In genomic region chr3:78140866-78141658, GRCh38 we compare ENCODE assay signal across 19 cellular contexts.
DNase-seq lines count a peak whose midpoint lies in the region; ATAC-seq, FAIRE-seq and TF ChIP-seq lines count a peak whose summit lies in the region.
"Had no signal": no experiment of that assay in that cellular context is flagged by ENCODE, and none has a peak within 500 bp of the region (broad histone marks: within the 10 kb centered on the region; RNA-seq: fewer than 3 reads in every experiment).

No MANE protein-coding gene starts in this region.

- POLR2A ChIA-PET in RWPE1 (lab: Yijun Ruan, JAX; ENCODE audit: low non-redundant PET) (no interaction called here), SK-N-SH (lab: Yijun Ruan, JAX) (no interaction called here)

- no peak for FAIRE-seq in small intestine (lab: Jason Lieb, UNC)
- FAIRE-seq in kidney (lab: Jason Lieb, UNC) = no peak
- FAIRE-seq: colon had no signal

- no peak overlapping the region for H3K4me3 ChIP-seq in small intestine (ENCODE audit: low read depth in 1 of 2, low read length in 2 of 2)
- H3K4me3 ChIP-seq in SK-N-SH (ENCODE audit: low read depth in 2 of 2, low read length in 1 of 2) = no peak overlapping the region
- no peak overlapping the region for H3K4me3 ChIP-seq in kidney (ENCODE audit: low read length in 2 of 2)
- H3K4me3 ChIP-seq: heart right ventricle, left lung, MG63 had no signal

- H3K9ac ChIP-seq in SK-N-SH = no peak overlapping the region
- no peak overlapping the region for H3K9ac ChIP-seq in kidney (ENCODE audit: low read length in 2 of 2)

- H3K27me3 ChIP-seq in small intestine (ENCODE audit: control insufficient read depth in 2 of 2, insufficient read depth in 2 of 2, low read length in 2 of 2) (no peaks in the 10 kb centered on the region), SK-N-SH (ENCODE audit: insufficient read depth) (no peaks in the 10 kb centered on the region)
- H3K27me3 ChIP-seq: heart right ventricle, left lung, MG63 had no signal

- no peaks in the 10 kb centered on the region for H3K4me1 ChIP-seq in small intestine (ENCODE audit: control insufficient read depth in 2 of 2, insufficient read depth in 1 of 2, low read depth in 1 of 2, low read length in 1 of 2)
- peaks cover 0 to 10% of the 10 kb centered on the region in 2 experiments; a peak in 1 of 4 replicates for H3K4me1 ChIP-seq in SK-N-SH (ENCODE audit: control insufficient read depth in 1 of 2, insufficient read depth in 2 of 2, low read depth in 1 of 2, low read length in 1 of 2)
- no peaks in the 10 kb centered on the region for H3K4me1 ChIP-seq in kidney (ENCODE audit: control insufficient read depth in 1 of 2, insufficient read depth in 1 of 2, low read depth in 1 of 2, low read length in 2 of 2)
- H3K4me1 ChIP-seq: heart right ventricle, left lung had no signal

- CTCF ChIA-PET in RWPE1 (lab: Yijun Ruan, JAX) (no interaction called here), SK-N-SH (lab: Yijun Ruan, JAX) (interaction anchor here (0.7 to 0.9 kb wide), 3 partner anchors 8 to 471 kb away, joined by 3 to 4 read pairs (median 4); no protein-coding TSS in a partner anchor)

- H3K27ac ChIP-seq in RWPE1 (no peak overlapping the region), epithelial cell of prostate (peak overlapping the region; percentile 92), small intestine (ENCODE audit: low read depth in 1 of 2, low read length in 1 of 2) (no peak overlapping the region), SK-N-SH (ENCODE audit: low read depth in 2 of 2, low read length in 1 of 2) (no peak overlapping the region), kidney (ENCODE audit: low read depth in 2 of 2, low read length in 2 of 2) (no peak overlapping the region)
- H3K27ac ChIP-seq: heart right ventricle, left lung had no signal

- no peak for TF ChIP-seq CTCF in RWPE1 (conservative IDR thresholded peaks at IDR 0.05; ENCODE audit: low read depth)
- no peak for TF ChIP-seq CTCF in SK-N-SH (IDR thresholded peaks at IDR 0.05)
- TF ChIP-seq CTCF in kidney (IDR thresholded peaks at IDR 0.05; ENCODE audit: borderline replicate concordance, extremely low read depth, insufficient read depth) = no peak

- H3K79me2 ChIP-seq in SK-N-SH (ENCODE audit: insufficient read depth) = no peaks in the 10 kb centered on the region

- 70 to 83% (median 77%) methylated on average over 4 of the region's 4 CpGs for WGBS in small intestine, 3 donors
- WGBS in SK-N-SH (ENCODE audit: low lambda C conversion rate) = 72% methylated on average over 4 of the region's 4 CpGs

- no peak for TF ChIP-seq EP300 in SK-N-SH (IDR thresholded peaks at IDR 0.05; ENCODE audit: borderline replicate concordance in 1 of 2, low read depth in 1 of 2, low read length in 1 of 2)

- peak; percentile 89 for DNase-seq in ELR (ENCODE audit: low read depth)
- peak; percentile 44 for DNase-seq in RWPE1 (ENCODE audit: low spot score)
- DNase-seq in epithelial cell of prostate (ENCODE audit: low read depth, low spot score) = peak; percentile 57
- peak; percentile 55 for DNase-seq in pulmonary artery endothelial cell (ENCODE audit: low read depth, low spot score)
- no peak for DNase-seq in small intestine
- no peak for DNase-seq in SK-N-SH
- no peak for DNase-seq in kidney
- DNase-seq: activated CD4-positive, alpha-beta memory T cell treated with anti-CD3 and anti-CD28 coated beads, Interleukin-2, amount 10 ng/mL, durations not matched to agents 7 days and 5 days; activated naive CD8-positive, alpha-beta T cell treated with anti-CD3 and anti-CD28 coated beads, Interleukin-2, amount 50 U/mL, for 24 hours; DMS 273 treated with DMSO at 0.1 percent for 48 hours; heart right ventricle; left lung; MG63; NCI-H187 treated with DMSO at 0.1 percent for 48 hours; NCI-H524 treated with DMSO at 0.1 percent for 48 hours; posterior cingulate gyrus; stimulated activated naive CD8-positive, alpha-beta T cell treated with anti-CD3 and anti-CD28 coated beads, Interleukin-15, amount 100 ng/mL, for 72 hours had no signal

- H2AFZ ChIP-seq in SK-N-SH (ENCODE audit: low read depth) = no peak overlapping the region

- no peaks in the 10 kb centered on the region for H3K9me3 ChIP-seq in small intestine (ENCODE audit: control insufficient read depth, low read depth)
- no peaks in the 10 kb centered on the region for H3K9me3 ChIP-seq in SK-N-SH
- no peaks in the 10 kb centered on the region for H3K9me3 ChIP-seq in kidney (ENCODE audit: control insufficient read depth in 1 of 2, low read length in 2 of 2)
- H3K9me3 ChIP-seq: MG63 had no signal

- intact Hi-C loops in kidney (cut with DNase I) = no loop called here

- H3K4me2 ChIP-seq in SK-N-SH = no peak overlapping the region

- no peak for TF ChIP-seq RAD21 in SK-N-SH (IDR thresholded peaks at IDR 0.05; ENCODE audit: low read length)

- no peaks in the 10 kb centered on the region for H3K9me2 ChIP-seq in SK-N-SH

- H3F3A ChIP-seq in SK-N-SH (replicated peaks; ENCODE audit: insufficient read depth) = peaks cover 16% of the 10 kb centered on the region

- no peak for ATAC-seq in GM21423 (IDR thresholded peaks at IDR 0.05; ENCODE audit: unreplicated experiment)
- ATAC-seq: activated naive CD8-positive, alpha-beta T cell treated with anti-CD3 and anti-CD28 coated beads, Interleukin-2, amount 50 U/mL, for 24 hours; heart right ventricle; stimulated activated naive CD8-positive, alpha-beta T cell treated with anti-CD3 and anti-CD28 coated beads, Interleukin-15, amount 100 ng/mL, for 72 hours had no signal

- no peaks in the 10 kb centered on the region for H4K20me1 ChIP-seq in SK-N-SH (ENCODE audit: insufficient read depth)

- H3K36me3 ChIP-seq in small intestine (ENCODE audit: control insufficient read depth in 2 of 2, insufficient read depth in 2 of 2, low read length in 2 of 2) = no peaks in the 10 kb centered on the region
- no peaks in the 10 kb centered on the region for H3K36me3 ChIP-seq in SK-N-SH (replicated peaks in 1 of 2; ENCODE audit: control insufficient read depth in 1 of 2, insufficient read depth in 2 of 2, low read length in 1 of 2)
- no peaks in the 10 kb centered on the region for H3K36me3 ChIP-seq in kidney (ENCODE audit: control insufficient read depth in 1 of 2, insufficient read depth in 2 of 2, low read length in 2 of 2)
- H3K36me3 ChIP-seq: heart right ventricle, left lung, MG63 had no signal

TF ChIP-seq in SK-N-SH, 30 proteins besides CTCF, POLR2A, EP300 and RAD21:
- TF ChIP-seq PBX3 (IDR thresholded peaks at IDR 0.05) (no peak), USF2 (IDR thresholded peaks at IDR 0.05; ENCODE audit: borderline replicate concordance, low read depth, low read length) (no peak), NFIC (IDR thresholded peaks at IDR 0.05; ENCODE audit: borderline replicate concordance) (no peak), NRF1 (IDR thresholded peaks at IDR 0.05; ENCODE audit: low read depth, low read length) (no peak), IRF3 (IDR thresholded peaks at IDR 0.05; ENCODE audit: low read depth, low read length) (no peak), TCF12 (IDR thresholded peaks at IDR 0.05) (no peak), RCOR1 (IDR thresholded peaks at IDR 0.05; ENCODE audit: low read length) (no peak), TAF1 (IDR thresholded peaks at IDR 0.05; ENCODE audit: borderline replicate concordance, low read depth, low read length) (no peak), SMC3 (IDR thresholded peaks at IDR 0.05; ENCODE audit: low read depth, low read length) (no peak), FOXJ3 (CRISPR knock-in tag; IDR thresholded peaks at IDR 0.05) (no peak)

Comparison
In these comparisons a context has a peak if more than half of its experiments do, and no peak if none do; other contexts are left out.
1. DNase-seq: peak in ELR (single experiment), RWPE1 (single experiment), epithelial cell of prostate (single experiment) and pulmonary artery endothelial cell (single experiment); none in small intestine (single experiment), SK-N-SH (single experiment) and kidney (single experiment).